Comparison of ENCODE assay signal across 8 cellular contexts in genomic region chr22:41022470-41023298, GRCh38.
DNase-seq lines count a peak whose midpoint lies in the region; ATAC-seq and TF ChIP-seq lines count a peak whose summit lies in the region.

No MANE protein-coding gene starts in this region.

- CTCF ChIA-PET in MCF 10A (lab: Yijun Ruan, JAX) = interaction anchor here (0.6 kb wide), 1 partner anchor 30 kb away, joined by 3 read pairs; no protein-coding TSS in a partner anchor

- ATAC-seq in HG02763 (IDR thresholded peaks at IDR 0.05; ENCODE audit: unreplicated experiment) = peak; percentile 44
- peak; percentile 87 to 90 for ATAC-seq in gastrocnemius medialis

- peaks cover 17% of the 10 kb centered on the region for H3K36me3 Mint-ChIP-seq in MCF 10A (ENCODE audit: insufficient read depth, unreplicated experiment)

- TF ChIP-seq CTCF in WERI-Rb-1 (IDR thresholded peaks at IDR 0.05; ENCODE audit: low read depth, low read length) (no peak), MCF 10A (IDR thresholded peaks at IDR 0.05; ENCODE audit: unreplicated experiment) (no peak), gastrocnemius medialis (IDR thresholded peaks at IDR 0.05 in 4 of 5, conservative IDR thresholded peaks at IDR 0.05 in 1 of 5) (peak in 2 of 5 experiments; percentile 3 to 6)

- in situ Hi-C loops in gastrocnemius medialis (cut with MboI; ENCODE audit: low sequenced_read_pairs in 4 of 4) = loop anchor here in 2 of 4 donors (5.0 to 10.0 kb wide), 2 partner anchors 62 to 70 kb away; partner anchors contain the start of gene RBX1 (in 1 of the 2)

- H3K4me3 ChIP-seq in WERI-Rb-1 (ENCODE audit: low read depth, low read length) (peak overlapping the region; percentile 59), iPS-18a (ENCODE audit: low read length) (peak overlapping the region; percentile 57), gastrocnemius medialis (peak overlapping the region; percentile 71 to 85 (median 81))

- H3K27ac ChIP-seq in WERI-Rb-1 = peak overlapping the region; percentile 98
- peak overlapping the region; percentile 24 for H3K27ac ChIP-seq in iPS-18a (ENCODE audit: low read length)
- peak overlapping the region; percentile 89 to 99 (median 94) for H3K27ac ChIP-seq in gastrocnemius medialis

- no peaks in the 10 kb centered on the region for H3K27me3 ChIP-seq in WERI-Rb-1 (ENCODE audit: insufficient read depth, low read depth, severe bottlenecking)
- peaks cover 9% of the 10 kb centered on the region for H3K27me3 ChIP-seq in iPS-18a (ENCODE audit: control insufficient read depth, insufficient read depth, low read length)
- H3K27me3 ChIP-seq in gastrocnemius medialis = no peaks in the 10 kb centered on the region

- H3K4me1 Mint-ChIP-seq in MCF 10A (ENCODE audit: insufficient read depth, unreplicated experiment) = peaks cover 6% of the 10 kb centered on the region

- no peaks in the 10 kb centered on the region for H3K9me3 ChIP-seq in ES-I3 (ENCODE audit: control insufficient read depth, insufficient read depth, low read length)
- H3K9me3 ChIP-seq in WERI-Rb-1 (ENCODE audit: severe bottlenecking) = no peaks in the 10 kb centered on the region
- no peaks in the 10 kb centered on the region for H3K9me3 ChIP-seq in iPS-18a (ENCODE audit: control insufficient read depth, low read depth, low read length)
- H3K9me3 ChIP-seq in gastrocnemius medialis = no peaks in the 10 kb centered on the region

- intact Hi-C loops in MCF 10A (cut with micrococcal nuclease) = loop anchor here (2.0 kb wide), 1 partner anchor 68 kb away; no protein-coding TSS in a partner anchor
- intact Hi-C loops in gastrocnemius medialis (cut with DNase I; ENCODE audit: low total_unique reads) = loop anchor here (1.0 to 5.0 kb wide), 3 partner anchors 69 to 345 kb away; partner anchors contain the start of gene RBX1

- TF ChIP-seq POLR2A in gastrocnemius medialis (IDR thresholded peaks at IDR 0.05) = peak; percentile 84 to 88

- H3K36me3 ChIP-seq in ES-I3 (ENCODE audit: insufficient read depth, low read length) (no peaks in the 10 kb centered on the region), WERI-Rb-1 (no peaks in the 10 kb centered on the region), iPS-18a (ENCODE audit: control insufficient read depth, low read depth, low read length) (no peaks in the 10 kb centered on the region), gastrocnemius medialis (no peaks in the 10 kb centered on the region)

- peak overlapping the region; percentile 88 for H3K4me3 Mint-ChIP-seq in MCF 10A (ENCODE audit: unreplicated experiment)

- H3K4me1 ChIP-seq in ES-I3 (ENCODE audit: insufficient read depth, low read length) = no peaks in the 10 kb centered on the region
- peaks cover 11% of the 10 kb centered on the region for H3K4me1 ChIP-seq in iPS-18a (ENCODE audit: control insufficient read depth, low read depth, low read length)
- H3K4me1 ChIP-seq in gastrocnemius medialis = peaks cover 5% of the 10 kb centered on the region in 2 donors

- BruUV-seq in MCF 10A (replicated peaks; lab: Mats Ljungman, UMichigan) = no TSS peak

- peak; percentile 73 for DNase-seq in NCI-H2107 (lab: John Stamatoyannopoulos, UW)
- DNase-seq in WERI-Rb-1 = peak; percentile 97
- DNase-seq in MCF 10A (ENCODE audit: unreplicated experiment) = peak; percentile 86
- peak; percentile 92 to 94 for DNase-seq in gastrocnemius medialis
- DNase-seq in OCI-M2 (lab: John Stamatoyannopoulos, UW; ENCODE audit: unreplicated experiment) = no peak

- POLR2A ChIA-PET in MCF 10A (lab: Yijun Ruan, JAX) = interaction anchor here (0.6 to 8.5 kb wide), 41 partner anchors 8 to 1301 kb away, joined by 3 to 170 read pairs (median 4); partner anchors contain the start of genes ACO2, EP300, PHF5A and RANGAP1

- H3K9ac ChIP-seq in ES-I3 (ENCODE audit: low read depth, low read length) (peak overlapping the region; percentile 92), iPS-18a (ENCODE audit: low read length) (peak overlapping the region; percentile 82)

- no peaks in the 10 kb centered on the region for H3K27me3 Mint-ChIP-seq in MCF 10A (ENCODE audit: insufficient read depth, unreplicated experiment)

- H3K9me3 Mint-ChIP-seq in MCF 10A (ENCODE audit: unreplicated experiment) = no peaks in the 10 kb centered on the region

- peak overlapping the region; percentile 97 for H3K27ac Mint-ChIP-seq in MCF 10A (ENCODE audit: low read depth, unreplicated experiment)

Comparison
In these comparisons a context has a peak if more than half of its experiments do, and no peak if none do; other contexts are left out.
1. H3K27ac ChIP-seq: peak in every context shown above with its lines; median percentile 98 in WERI-Rb-1; 94 in gastrocnemius medialis; 24 in iPS-18a.